In genomic region chr5:178308541-178309092, GRCh38 we compare ENCODE assay signal across 16 cellular contexts.
DNase-seq lines count a peak whose midpoint lies in the region; FAIRE-seq and TF ChIP-seq lines count a peak whose summit lies in the region.
"Had no signal": no experiment of that assay in that cellular context is flagged by ENCODE, and none has a peak within 500 bp of the region (broad histone marks: within the 10 kb centered on the region; RNA-seq: fewer than 3 reads in every experiment).

No MANE protein-coding gene starts in this region.

- no peak overlapping the region for H3K4me3 Mint-ChIP-seq in activated naive CD4-positive, alpha-beta T cell treated with anti-CD3 and anti-CD28 coated beads, Interleukin-2, amount 10 ng/mL, durations not matched to agents 7 days and 5 days
- H3K4me3 Mint-ChIP-seq in neural progenitor cell, result no peak overlapping the region
- H3K4me3 Mint-ChIP-seq in activated naive CD4-positive, alpha-beta T cell treated with anti-CD3 and anti-CD28 coated beads for 36 hours, result no peak overlapping the region
- H3K4me3 Mint-ChIP-seq: HFFc6 had no signal

- no peak overlapping the region; the same call in 1 of the 2 replicates for H2BK12ac ChIP-seq in H1 (ENCODE audit: low read depth, low read length)

- no peak overlapping the region for H2BK120ac ChIP-seq in H1 (replicated peaks; ENCODE audit: low read depth, low read length)

- H3K79me1 ChIP-seq in H1 (ENCODE audit: low read depth, low read length), result no peaks in the 10 kb centered on the region

- no peak overlapping the region for H3K56ac ChIP-seq in H1 (replicated peaks; ENCODE audit: insufficient read length, low read depth, low read length)

- H3K4me1 Mint-ChIP-seq in activated naive CD4-positive, alpha-beta T cell treated with anti-CD3 and anti-CD28 coated beads, Interleukin-2, amount 10 ng/mL, durations not matched to agents 7 days and 5 days, result no peaks in the 10 kb centered on the region
- peaks cover 36% of the 10 kb centered on the region for H3K4me1 Mint-ChIP-seq in neural progenitor cell
- H3K4me1 Mint-ChIP-seq in activated naive CD4-positive, alpha-beta T cell treated with anti-CD3 and anti-CD28 coated beads for 36 hours (ENCODE audit: low read depth), result no peaks in the 10 kb centered on the region

- H3K79me2 ChIP-seq in H1 (ENCODE audit: control insufficient read depth in 1 of 2, insufficient read depth in 2 of 2, low read length in 2 of 2) (no peaks in the 10 kb centered on the region), neural progenitor cell (ENCODE audit: low read depth) (no peaks in the 10 kb centered on the region)

- H3K27me3 ChIP-seq in H1 (replicated peaks in 1 of 4; ENCODE audit: control insufficient read depth in 3 of 4, extremely low read depth in 1 of 4, insufficient read depth in 3 of 4, low read length in 3 of 4), result no peaks in the 10 kb centered on the region
- no peaks in the 10 kb centered on the region for H3K27me3 ChIP-seq in neural progenitor cell
- H3K27me3 ChIP-seq in suprapubic skin, result peaks cover 6% of the 10 kb centered on the region

- H3K23ac ChIP-seq in H1 (ENCODE audit: insufficient read length), result no peak overlapping the region

- no peak overlapping the region for H3K27ac ChIP-seq in H1 (ENCODE audit: low read depth, low read length)
- no peak overlapping the region for H3K27ac ChIP-seq in neural progenitor cell
- no peak overlapping the region for H3K27ac ChIP-seq in suprapubic skin
- H3K27ac ChIP-seq: 22Rv1, BLaER1, GM23248 had no signal

- no peak overlapping the region for H2BK5ac ChIP-seq in H1 (ENCODE audit: low read depth, low read length)

- no peak overlapping the region for H2AFZ ChIP-seq in H1 (ENCODE audit: low read length)
- H2AFZ ChIP-seq in neural progenitor cell (replicated peaks), result no peak overlapping the region
- H2AFZ ChIP-seq: GM23248 had no signal

- H3K9ac ChIP-seq in H1 (replicated peaks in 1 of 4; ENCODE audit: extremely low read depth in 1 of 4, low read depth in 3 of 4, low read length in 3 of 4) (no peak overlapping the region), neural progenitor cell (no peak overlapping the region)
- H3K9ac ChIP-seq: BLaER1, GM23248 had no signal

- peak; percentile 7 for DNase-seq in activated naive CD4-positive, alpha-beta T cell treated with anti-CD3 and anti-CD28 coated beads, Interleukin-2, amount 10 ng/mL, durations not matched to agents 7 days and 5 days
- DNase-seq in activated naive CD4-positive, alpha-beta T cell treated with Interleukin-2 at 50 U/mL for 16 hours, result no peak
- DNase-seq in H1 (ENCODE audit: low read depth in 1 of 2, low spot score in 2 of 2) (no peak), neural progenitor cell (ENCODE audit: low spot score) (no peak), suprapubic skin (ENCODE audit: low spot score in 2 of 2) (peak; percentile 49 to 55), H54 (ENCODE audit: insufficient read length, low spot score) (no peak), NCI-H2227 (lab: John Stamatoyannopoulos, UW; ENCODE audit: unreplicated experiment) (no peak)
- DNase-seq in activated naive CD4-positive, alpha-beta T cell treated with anti-CD3 and anti-CD28 coated beads for 36 hours, result no peak
- DNase-seq: DMS 273 treated with DMSO at 0.1 percent for 48 hours, GM23248, HFFc6, KG1, NCI-H1092, NCI-H1694 treated with DMSO at 0.1 percent for 48 hours had no signal

- no peak overlapping the region for H4K5ac ChIP-seq in H1 (ENCODE audit: insufficient read length, low read depth, low read length)

- TF ChIP-seq CTCF in H1 (IDR thresholded peaks at IDR 0.05; ENCODE audit: control extremely low read depth in 1 of 3, insufficient read depth in 1 of 3, low read depth in 1 of 3, low read length in 3 of 3) (no peak), neural progenitor cell (IDR thresholded peaks at IDR 0.05) (no peak), suprapubic skin (IDR thresholded peaks at IDR 0.05) (no peak)

- no peaks in the 10 kb centered on the region for H3F3A ChIP-seq in neural progenitor cell (ENCODE audit: low read depth)

- WGBS in H1 (ENCODE audit: extremely low coverage in 1 of 2, insufficient coverage in 1 of 2, insufficient read length in 1 of 2, insufficient replicate concordance in 2 of 2, low coverage in 1 of 2, low lambda C conversion rate in 2 of 2, missing lambda C conversion rate in 1 of 2), 2 experiments, result 89% methylated on average over 17 of the region's 18 CpGs; no CpG with 5 or more reads in 1 of the 2 experiments
- WGBS in suprapubic skin, result 94% methylated on average over 17 of the region's 18 CpGs

- H3K14ac ChIP-seq in H1 (ENCODE audit: insufficient read length), result no peak overlapping the region

- TF ChIP-seq POLR2A in H1 (IDR thresholded peaks at IDR 0.05; ENCODE audit: control extremely low read depth in 1 of 2, low read depth in 2 of 2, low read length in 2 of 2), result no peak
- TF ChIP-seq POLR2A in suprapubic skin (IDR thresholded peaks at IDR 0.05), result no peak
- no peak for TF ChIP-seq POLR2A in H54 (IDR thresholded peaks at IDR 0.05; ENCODE audit: low read depth, low read length)

- no peak overlapping the region; the same call in 1 of the 2 replicates for H4K8ac ChIP-seq in H1 (ENCODE audit: extremely low read depth, insufficient read depth, low read length)

- H3K4me2 ChIP-seq in H1 (ENCODE audit: insufficient read depth in 1 of 2, low read depth in 2 of 2, low read length in 2 of 2) (no peak overlapping the region), neural progenitor cell (no peak overlapping the region)

- no peak for TF ChIP-seq RAD21 in H1 (IDR thresholded peaks at IDR 0.05 in 1 of 2, conservative IDR thresholded peaks at IDR 0.05 in 1 of 2; ENCODE audit: low read depth in 2 of 2, low read length in 2 of 2)

- H2AK5ac ChIP-seq in H1 (ENCODE audit: low read depth, low read length), result 0 out of 2 replicates have a peak overlapping the region, but pooled peaks have one; percentile 53

- H2BK20ac ChIP-seq in H1 (ENCODE audit: low read length), result no peak overlapping the region

- CTCF ChIA-PET in activated naive CD4-positive, alpha-beta T cell treated with anti-CD3 and anti-CD28 coated beads, Interleukin-2, amount 10 ng/mL, durations not matched to agents 7 days and 5 days (lab: Charles Lee), result no interaction called here
- CTCF ChIA-PET in H1 (lab: Charles Lee; ENCODE audit: partially characterized antibody), result interaction anchor here (0.9 to 3.4 kb wide), 8 partner anchors 11 to 244 kb away, joined by 3 to 17 read pairs (median 6); no protein-coding TSS in a partner anchor
- CTCF ChIA-PET in activated naive CD4-positive, alpha-beta T cell treated with anti-CD3 and anti-CD28 coated beads for 36 hours (lab: Charles Lee), result no interaction called here

- H3K4me3 ChIP-seq in H1 (ENCODE audit: extremely low read depth in 1 of 4, insufficient read depth in 2 of 4, low read depth in 3 of 4, low read length in 4 of 4), result no peak overlapping the region
- no peak overlapping the region for H3K4me3 ChIP-seq in neural progenitor cell
- no peak overlapping the region for H3K4me3 ChIP-seq in suprapubic skin
- H3K4me3 ChIP-seq: BLaER1, GM23248 had no signal

- H2BK15ac ChIP-seq in H1 (ENCODE audit: low read length), result no peak overlapping the region

- H3K36me3 Mint-ChIP-seq in activated naive CD4-positive, alpha-beta T cell treated with anti-CD3 and anti-CD28 coated beads, Interleukin-2, amount 10 ng/mL, durations not matched to agents 7 days and 5 days, result no peaks in the 10 kb centered on the region
- peaks cover 3% of the 10 kb centered on the region for H3K36me3 Mint-ChIP-seq in neural progenitor cell
- H3K36me3 Mint-ChIP-seq in activated naive CD4-positive, alpha-beta T cell treated with anti-CD3 and anti-CD28 coated beads for 36 hours (ENCODE audit: low read depth), result no peaks in the 10 kb centered on the region

- no peaks in the 10 kb centered on the region for H4K20me1 ChIP-seq in H1 (replicated peaks in 1 of 2; ENCODE audit: control insufficient read depth in 1 of 2, insufficient read depth in 2 of 2, low read length in 2 of 2)
- H4K20me1 ChIP-seq in neural progenitor cell (ENCODE audit: low read depth), result no peaks in the 10 kb centered on the region
- H4K20me1 ChIP-seq: BLaER1 had no signal

- H3K4me1 ChIP-seq in H1 (replicated peaks in 1 of 4; ENCODE audit: control insufficient read depth in 3 of 4, insufficient read depth in 4 of 4, low read length in 3 of 4) (peaks cover 0 to 15% (median 1%) of the 10 kb centered on the region in 4 experiments; a peak in 3 of 7 replicates), neural progenitor cell (no peaks in the 10 kb centered on the region), suprapubic skin (peaks cover 8% of the 10 kb centered on the region)

- H3K9me3 ChIP-seq in H1 (ENCODE audit: insufficient read depth in 2 of 2, low read depth in 1 of 2, low read length in 1 of 2) (no peaks in the 10 kb centered on the region), neural progenitor cell (ENCODE audit: low read depth) (no peaks in the 10 kb centered on the region), suprapubic skin (no peaks in the 10 kb centered on the region)
- H3K9me3 ChIP-seq: BLaER1 had no signal

- no peak overlapping the region for H3K4ac ChIP-seq in H1 (replicated peaks; ENCODE audit: insufficient read length, low read depth, low read length)

- H3K18ac ChIP-seq in H1 (ENCODE audit: extremely low read depth, low read length), result no peak overlapping the region

- H4K91ac ChIP-seq in H1 (replicated peaks; ENCODE audit: insufficient read length, low read length), result no peak overlapping the region

- H3K27ac Mint-ChIP-seq in activated naive CD4-positive, alpha-beta T cell treated with anti-CD3 and anti-CD28 coated beads, Interleukin-2, amount 10 ng/mL, durations not matched to agents 7 days and 5 days, result no peak overlapping the region
- peak overlapping the region; percentile 27 for H3K27ac Mint-ChIP-seq in neural progenitor cell
- H3K27ac Mint-ChIP-seq in activated naive CD4-positive, alpha-beta T cell treated with anti-CD3 and anti-CD28 coated beads for 36 hours, result no peak overlapping the region
- H3K27ac Mint-ChIP-seq: HFFc6 had no signal

- no peak for TF ChIP-seq EP300 in H1 (IDR thresholded peaks at IDR 0.05; ENCODE audit: borderline replicate concordance in 1 of 2, low read depth in 2 of 2, low read length in 2 of 2)
- no peak for TF ChIP-seq EP300 in suprapubic skin (IDR thresholded peaks at IDR 0.05)

- FAIRE-seq in H1 (lab: Jason Lieb, UNC) (no peak), H54 (lab: Jason Lieb, UNC) (no peak)

- H3K23me2 ChIP-seq in H1 (ENCODE audit: low read depth, low read length), result no peaks in the 10 kb centered on the region

- H3K36me3 ChIP-seq in H1 (ENCODE audit: control insufficient read depth in 2 of 4, insufficient read depth in 4 of 4, low read length in 3 of 4) (no peaks in the 10 kb centered on the region), neural progenitor cell (no peaks in the 10 kb centered on the region), suprapubic skin (no peaks in the 10 kb centered on the region)
- H3K36me3 ChIP-seq: BLaER1 had no signal

- H3K27me3 Mint-ChIP-seq in activated naive CD4-positive, alpha-beta T cell treated with anti-CD3 and anti-CD28 coated beads, Interleukin-2, amount 10 ng/mL, durations not matched to agents 7 days and 5 days, result peaks cover 19% of the 10 kb centered on the region
- peaks cover 5% of the 10 kb centered on the region for H3K27me3 Mint-ChIP-seq in neural progenitor cell (ENCODE audit: insufficient read depth, low read depth)
- peaks cover 2% of the 10 kb centered on the region for H3K27me3 Mint-ChIP-seq in activated naive CD4-positive, alpha-beta T cell treated with anti-CD3 and anti-CD28 coated beads for 36 hours (ENCODE audit: low read depth)

- intact Hi-C loops in activated naive CD4-positive, alpha-beta T cell treated with anti-CD3 and anti-CD28 coated beads for 36 hours (cut with micrococcal nuclease), result no loop called here

- H3K9me3 Mint-ChIP-seq in activated naive CD4-positive, alpha-beta T cell treated with anti-CD3 and anti-CD28 coated beads, Interleukin-2, amount 10 ng/mL, durations not matched to agents 7 days and 5 days, result no peaks in the 10 kb centered on the region
- H3K9me3 Mint-ChIP-seq in neural progenitor cell, result peaks cover 3% of the 10 kb centered on the region
- H3K9me3 Mint-ChIP-seq in activated naive CD4-positive, alpha-beta T cell treated with anti-CD3 and anti-CD28 coated beads for 36 hours, result no peaks in the 10 kb centered on the region

- POLR2A ChIA-PET in H1 (lab: Charles Lee; ENCODE audit: partially characterized antibody), result interaction anchor here (1.8 kb wide), 1 partner anchor 21 kb away, joined by 5 read pairs; no protein-coding TSS in a partner anchor

Comparison
In these comparisons a context has a peak if more than half of its experiments do, and no peak if none do; other contexts are left out.
1. DNase-seq: peak in activated naive CD4-positive, alpha-beta T cell treated with anti-CD3 and anti-CD28 coated beads, Interleukin-2, amount 10 ng/mL, durations not matched to agents 7 days and 5 days (single experiment) and suprapubic skin (2 of 2); none in activated naive CD4-positive, alpha-beta T cell treated with Interleukin-2 at 50 U/mL for 16 hours (single experiment), H1 (0 of 2), neural progenitor cell (single experiment), H54 (single experiment), activated naive CD4-positive, alpha-beta T cell treated with anti-CD3 and anti-CD28 coated beads for 36 hours (single experiment) and NCI-H2227 (single experiment).